In genomic region chr2:96207778-96208143, GRCh38 we compare ENCODE assay signal across 8 cellular contexts. TPM values are rescaled to one million over a fixed set of nuclear protein-coding genes. Genes with fewer than 3 reads are reported as not detected.
A peak's percentile ranks its signal among the peaks of the same experiment; 100 is the strongest.
DNase-seq lines count a peak whose midpoint lies in the region; ATAC-seq, FAIRE-seq and TF ChIP-seq lines count a peak whose summit lies in the region.

No MANE protein-coding gene starts in this region.

- H3K9me1 ChIP-seq in keratinocyte (ENCODE audit: control insufficient read depth, extremely low read depth, insufficient read depth, low read length) = peaks cover 2% of the 10 kb centered on the region

- peak overlapping the region; percentile 96 for H3K4me3 Mint-ChIP-seq in CD4-positive, alpha-beta T cell
- peak overlapping the region; percentile 97 for H3K4me3 Mint-ChIP-seq in activated T-helper 2 cell treated with anti-CD3 and anti-CD28 coated beads, Interferon-gamma antibody, Interleukin-2, Interleukin-4, amounts not matched to agents 10 μg/mL and 5 μg/mL and 100 μg/mL, durations not matched to agents 14 hours and 24 hours and 36 hours (ENCODE audit: low read depth)

- H3K4me2 ChIP-seq in keratinocyte (ENCODE audit: control insufficient read depth, extremely low read depth, insufficient read depth, low read depth, low read length) = peak overlapping the region; percentile 76

- dilution Hi-C loops in keratinocyte (cut with MboI; ENCODE audit: extremely low pct_ligation_motif_present, low sequenced_read_pairs) = no loop called here

- H3K4me1 ChIP-seq in keratinocyte (ENCODE audit: control insufficient read depth, extremely low read depth, insufficient read depth, low read length) (peaks cover 51% of the 10 kb centered on the region), thoracic aorta (ENCODE audit: control insufficient read depth in 1 of 2, low read depth in 2 of 2) (peaks cover 47 to 56% of the 10 kb centered on the region in 2 donors)

- peaks cover 48% of the 10 kb centered on the region for H3K36me3 Mint-ChIP-seq in CD4-positive, alpha-beta T cell (ENCODE audit: low read depth)
- H3K36me3 Mint-ChIP-seq in activated T-helper 2 cell treated with anti-CD3 and anti-CD28 coated beads, Interferon-gamma antibody, Interleukin-2, Interleukin-4, amounts not matched to agents 10 μg/mL and 5 μg/mL and 100 μg/mL, durations not matched to agents 14 hours and 24 hours and 36 hours (ENCODE audit: low read depth) = peaks cover 42% of the 10 kb centered on the region

- H3K36me3 ChIP-seq in keratinocyte (ENCODE audit: control insufficient read depth in 2 of 2, extremely low read depth in 1 of 2, insufficient read depth in 2 of 2, low read length in 2 of 2) (no peaks in the 10 kb centered on the region), thoracic aorta (no peaks in the 10 kb centered on the region)

- H3K4me1 Mint-ChIP-seq in CD4-positive, alpha-beta T cell (ENCODE audit: low read depth) = peaks cover 64% of the 10 kb centered on the region
- peaks cover 51% of the 10 kb centered on the region for H3K4me1 Mint-ChIP-seq in activated T-helper 2 cell treated with anti-CD3 and anti-CD28 coated beads, Interferon-gamma antibody, Interleukin-2, Interleukin-4, amounts not matched to agents 10 μg/mL and 5 μg/mL and 100 μg/mL, durations not matched to agents 14 hours and 24 hours and 36 hours (ENCODE audit: low read depth)

- no peaks in the 10 kb centered on the region for H3K9me3 Mint-ChIP-seq in CD4-positive, alpha-beta T cell
- no peaks in the 10 kb centered on the region for H3K9me3 Mint-ChIP-seq in activated T-helper 2 cell treated with anti-CD3 and anti-CD28 coated beads, Interferon-gamma antibody, Interleukin-2, Interleukin-4, amounts not matched to agents 10 μg/mL and 5 μg/mL and 100 μg/mL, durations not matched to agents 14 hours and 24 hours and 36 hours

- intact Hi-C loops in CD4-positive, alpha-beta T cell (cut with DNase I, micrococcal nuclease) = loop anchor here (1.0 to 10.0 kb wide), 7 partner anchors 59 to 325 kb away; partner anchors contain the start of genes CIAO1 (in 2 of the 2), DUSP2 (in 2 of the 2), ITPRIPL1 (in 1 of the 2) and NEURL3 (in 1 of the 2)
- intact Hi-C loops in activated T-helper 2 cell treated with anti-CD3 and anti-CD28 coated beads, Interferon-gamma antibody, Interleukin-2, Interleukin-4, amounts not matched to agents 10 μg/mL and 5 μg/mL and 100 μg/mL, durations not matched to agents 14 hours and 24 hours and 36 hours (cut with micrococcal nuclease) = loop anchor here (1.0 to 10.0 kb wide), 5 partner anchors 17 to 117 kb away; partner anchors contain the start of genes CIAO1 and ITPRIPL1

- H3K9me3 ChIP-seq in CD4-positive, alpha-beta T cell (ENCODE audit: control insufficient read depth, low read length) = no peaks in the 10 kb centered on the region
- no peaks in the 10 kb centered on the region for H3K9me3 ChIP-seq in keratinocyte (ENCODE audit: control insufficient read depth, low read depth, low read length)
- H3K9me3 ChIP-seq in thoracic aorta = no peaks in the 10 kb centered on the region

- H3K27ac ChIP-seq in CD4-positive, alpha-beta T cell (ENCODE audit: low read depth, low read length) = peak overlapping the region; percentile 87
- H3K27ac ChIP-seq in keratinocyte (ENCODE audit: control insufficient read depth, insufficient read depth, low read length) (peak overlapping the region; percentile 78), thoracic aorta (peak overlapping the region; percentile 92)

- H3K4me3 ChIP-seq in keratinocyte (ENCODE audit: control insufficient read depth in 2 of 3, extremely low read depth in 1 of 3, insufficient read depth in 2 of 3, low read depth in 1 of 3, low read length in 3 of 3) (peak overlapping the region; percentile 93 to 96 (median 94)), thoracic aorta (peak overlapping the region; percentile 94)

- peaks cover 2% of the 10 kb centered on the region for H4K20me1 ChIP-seq in keratinocyte (ENCODE audit: control insufficient read depth, extremely low read depth, insufficient read depth, low read length)

- H3K9ac ChIP-seq in keratinocyte (ENCODE audit: control insufficient read depth, extremely low read depth, insufficient read depth, low read length) = peak overlapping the region; percentile 91

- no peak for FAIRE-seq in keratinocyte (lab: Jason Lieb, UNC)

- H3K27ac Mint-ChIP-seq in CD4-positive, alpha-beta T cell = peak overlapping the region; percentile 89
- H3K27ac Mint-ChIP-seq in activated T-helper 2 cell treated with anti-CD3 and anti-CD28 coated beads, Interferon-gamma antibody, Interleukin-2, Interleukin-4, amounts not matched to agents 10 μg/mL and 5 μg/mL and 100 μg/mL, durations not matched to agents 14 hours and 24 hours and 36 hours = peak overlapping the region; percentile 87

- no peak for DNase-seq in CD4-positive, alpha-beta T cell
- no peak for DNase-seq in activated T-helper 2 cell treated with anti-CD3 and anti-CD28 coated beads, Interferon-gamma antibody, Interleukin-2, Interleukin-4, amounts not matched to agents 10 μg/mL and 5 μg/mL and 100 μg/mL, durations not matched to agents 14 hours and 24 hours and 36 hours (ENCODE audit: low spot score)
- no peak for DNase-seq in keratinocyte (ENCODE audit: low read depth, low spot score)
- DNase-seq in thoracic aorta (ENCODE audit: low spot score) = no peak
- no peak for DNase-seq in NCI-H2029 treated with DMSO at 0.1 percent for 48 hours (lab: John Stamatoyannopoulos, UW)
- DNase-seq in stimulated activated naive CD4-positive, alpha-beta T cell (lab: John Stamatoyannopoulos, UW) = no peak
- no peak for DNase-seq in SW 1271 (lab: John Stamatoyannopoulos, UW)

- ATAC-seq in CD4-positive, alpha-beta T cell (ENCODE audit: poor library complexity) = peak; percentile 14
- peak; percentile 7 for ATAC-seq in HG02642 (IDR thresholded peaks at IDR 0.05; ENCODE audit: poor library complexity, unreplicated experiment)
- ATAC-seq in thoracic aorta (ENCODE audit: insufficient number of reproducible peaks, low FRiP score, low read depth) = no peak

- POLR2A ChIA-PET in CD4-positive, alpha-beta T cell (lab: Charles Lee) = interaction anchor here (0.6 to 2.3 kb wide), 27 partner anchors 11 to 683 kb away, joined by 3 to 26 read pairs (median 5); partner anchors contain the start of genes ARID5A, CIAO1, DUSP2 and KANSL3

- CTCF ChIA-PET in CD4-positive, alpha-beta T cell (lab: Charles Lee) = interaction anchor here (1.1 to 1.6 kb wide), 5 partner anchors 13 to 91 kb away, joined by 3 to 7 read pairs (median 4); partner anchors contain the start of genes ADRA2B and ASTL

- no peaks in the 10 kb centered on the region for H3K27me3 Mint-ChIP-seq in CD4-positive, alpha-beta T cell
- H3K27me3 Mint-ChIP-seq in activated T-helper 2 cell treated with anti-CD3 and anti-CD28 coated beads, Interferon-gamma antibody, Interleukin-2, Interleukin-4, amounts not matched to agents 10 μg/mL and 5 μg/mL and 100 μg/mL, durations not matched to agents 14 hours and 24 hours and 36 hours (ENCODE audit: low read depth) = no peaks in the 10 kb centered on the region

- no peak for TF ChIP-seq CTCF in CD4-positive, alpha-beta T cell (IDR thresholded peaks at IDR 0.05)
- no peak for TF ChIP-seq CTCF in keratinocyte (optimal IDR thresholded peaks at IDR 0.05 in 1 of 3, IDR thresholded peaks at IDR 0.05 in 1 of 3, conservative IDR thresholded peaks at IDR 0.05 in 1 of 3; ENCODE audit: extremely low read depth in 1 of 3, insufficient read depth in 2 of 3, low read length in 3 of 3)
- TF ChIP-seq CTCF in thoracic aorta (IDR thresholded peaks at IDR 0.05) = no peak

- H3K27me3 ChIP-seq in CD4-positive, alpha-beta T cell (ENCODE audit: control insufficient read depth, insufficient read depth, low read length) = no peaks in the 10 kb centered on the region
- H3K27me3 ChIP-seq in keratinocyte (ENCODE audit: control insufficient read depth, extremely low read depth, insufficient read depth, low read length) (no peaks in the 10 kb centered on the region), thoracic aorta (replicated peaks; ENCODE audit: insufficient read depth) (no peaks in the 10 kb centered on the region)

- H2AFZ ChIP-seq in keratinocyte (ENCODE audit: control insufficient read depth, low read length) = peak overlapping the region; percentile 33

- H3K79me2 ChIP-seq in keratinocyte (ENCODE audit: control insufficient read depth, insufficient read depth, low read length) = peaks cover 63% of the 10 kb centered on the region

RNA-seq across cellular contexts. Expression of gene STARD7, which starts 0.9 kb away (rescaled TPM):
- 10 to 100 TPM; 57.4 to 58.6 TPM for total RNA-seq in CD4-positive, alpha-beta T cell
- 201 and 206 TPM in 2 replicates for total RNA-seq in activated T-helper 2 cell treated with anti-CD3 and anti-CD28 coated beads, Interferon-gamma antibody, Interleukin-2, Interleukin-4, amounts not matched to agents 10 μg/mL and 5 μg/mL and 100 μg/mL, durations not matched to agents 14 hours and 24 hours and 36 hours
- polyA plus RNA-seq in keratinocyte = 44.8 to 84.6 TPM (median 73.4 TPM) in 3 replicates
- 29.8 TPM for polyA plus RNA-seq in keratinocyte (2011; ENCODE audit: low read depth)
- polyA plus RNA-seq in keratinocyte (2011; cell fraction: cytosol; rRNA removed) = 55.3 and 75.9 TPM in 2 replicates
- polyA plus RNA-seq in keratinocyte (2011; cell fraction: nucleus; rRNA removed) = 50.8 and 61.7 TPM in 2 replicates
- 36.6 and 67.5 TPM in 2 replicates for polyA plus RNA-seq in keratinocyte (2012; ENCODE audit: low replicate concordance)
- 35.4 to 80.6 TPM (median 49.0 TPM) in 3 replicates for polyA minus RNA-seq in keratinocyte
- polyA minus RNA-seq in keratinocyte (2011; cell fraction: cytosol; rRNA and poly(A)+ RNA removed) = 69.3 TPM
- 38.5 and 64.8 TPM in 2 replicates for polyA minus RNA-seq in keratinocyte (2011; cell fraction: nucleus; rRNA and poly(A)+ RNA removed)
- 100 to 1,000 TPM in 1 of 2 donors, 10 to 100 TPM in 1; 68.1 to 135 TPM for total RNA-seq in thoracic aorta

RNA-seq across cellular contexts. Expression of gene TMEM127, which starts 58.0 kb away (rescaled TPM):
- total RNA-seq in CD4-positive, alpha-beta T cell = 10 to 100 TPM; 34.2 to 36.0 TPM
- total RNA-seq in activated T-helper 2 cell treated with anti-CD3 and anti-CD28 coated beads, Interferon-gamma antibody, Interleukin-2, Interleukin-4, amounts not matched to agents 10 μg/mL and 5 μg/mL and 100 μg/mL, durations not matched to agents 14 hours and 24 hours and 36 hours = 29.0 and 30.4 TPM in 2 replicates
- 30.8 to 45.6 TPM (median 35.8 TPM) in 3 replicates for polyA plus RNA-seq in keratinocyte
- polyA plus RNA-seq in keratinocyte (2011; ENCODE audit: low read depth) = 26.4 TPM
- 35.0 and 37.6 TPM in 2 replicates for polyA plus RNA-seq in keratinocyte (2011; cell fraction: cytosol; rRNA removed)
- polyA plus RNA-seq in keratinocyte (2011; cell fraction: nucleus; rRNA removed) = 52.9 and 61.3 TPM in 2 replicates
- polyA plus RNA-seq in keratinocyte (2012; ENCODE audit: low replicate concordance) = 23.9 and 31.5 TPM in 2 replicates
- polyA minus RNA-seq in keratinocyte = 65.0 to 153 TPM (median 74.8 TPM) in 3 replicates
- 25.7 TPM for polyA minus RNA-seq in keratinocyte (2011; cell fraction: cytosol; rRNA and poly(A)+ RNA removed)
- polyA minus RNA-seq in keratinocyte (2011; cell fraction: nucleus; rRNA and poly(A)+ RNA removed) = 40.5 and 54.1 TPM in 2 replicates
- total RNA-seq in thoracic aorta = 10 to 100 TPM; 50.8 to 52.4 TPM

RNA-seq across cellular contexts. Expression of gene CIAO1, which starts 58.3 kb away (rescaled TPM):
- 10 to 100 TPM; 55.4 to 55.6 TPM for total RNA-seq in CD4-positive, alpha-beta T cell
- 93.9 and 94.7 TPM in 2 replicates for total RNA-seq in activated T-helper 2 cell treated with anti-CD3 and anti-CD28 coated beads, Interferon-gamma antibody, Interleukin-2, Interleukin-4, amounts not matched to agents 10 μg/mL and 5 μg/mL and 100 μg/mL, durations not matched to agents 14 hours and 24 hours and 36 hours
- polyA plus RNA-seq in keratinocyte = 67.4 to 90.9 TPM (median 76.9 TPM) in 3 replicates
- 27.9 TPM for polyA plus RNA-seq in keratinocyte (2011; ENCODE audit: low read depth)
- polyA plus RNA-seq in keratinocyte (2011; cell fraction: cytosol; rRNA removed) = 68.9 and 77.2 TPM in 2 replicates
- 90.0 and 99.6 TPM in 2 replicates for polyA plus RNA-seq in keratinocyte (2011; cell fraction: nucleus; rRNA removed)
- 45.4 and 51.1 TPM in 2 replicates for polyA plus RNA-seq in keratinocyte (2012; ENCODE audit: low replicate concordance)
- 86.5 to 115 TPM (median 105 TPM) in 3 replicates for polyA minus RNA-seq in keratinocyte
- 73.5 TPM for polyA minus RNA-seq in keratinocyte (2011; cell fraction: cytosol; rRNA and poly(A)+ RNA removed)
- 55.8 and 65.5 TPM in 2 replicates for polyA minus RNA-seq in keratinocyte (2011; cell fraction: nucleus; rRNA and poly(A)+ RNA removed)
- total RNA-seq in thoracic aorta = 100 to 1,000 TPM; 115 to 123 TPM
